8 cellular contexts compared by ENCODE assay signal in genomic region chr20:45812157-45813005, GRCh38. TPM values are rescaled to one million over a fixed set of nuclear protein-coding genes. Genes with fewer than 3 reads are reported as not detected.
DNase-seq lines count a peak whose midpoint lies in the region; ATAC-seq and TF ChIP-seq lines count a peak whose summit lies in the region.

Gene UBE2C (plus strand): TSS chr20:45812644. CDS start chr20:45812696, 52 bp downstream.

- H3K36me3 ChIP-seq in ascending aorta = peaks cover 39 to 41% of the 10 kb centered on the region in 2 donors
- H3K36me3 ChIP-seq in vagina = peaks cover 0 to 33% of the 10 kb centered on the region in 2 donors

- H3K4me1 ChIP-seq in ascending aorta = peaks cover 8 to 9% of the 10 kb centered on the region in 2 donors
- H3K4me1 ChIP-seq in right cardiac atrium (ENCODE audit: control insufficient read depth, insufficient read depth, low read length) = no peaks in the 10 kb centered on the region
- H3K4me1 ChIP-seq in vagina = peaks cover 10% of the 10 kb centered on the region

- peak; percentile 90 to 97 for DNase-seq in NCI-H187 (lab: John Stamatoyannopoulos, UW)
- DNase-seq in ascending aorta (ENCODE audit: low spot score in 2 of 2) = peak; percentile 95 to 99
- DNase-seq in right cardiac atrium = peak; percentile 97 to 99 (median 98)
- peak; percentile 99 for DNase-seq in pulmonary artery endothelial cell (ENCODE audit: low read depth, low spot score)
- peak in 1 of 2 donors; percentile 99 for DNase-seq in vagina (ENCODE audit: extremely low spot score in 2 of 2)

- peak within 1 kb of the TSS; percentile 56 to 80 for H3K4me3 ChIP-seq in ascending aorta
- peak within 1 kb of the TSS; percentile 57 for H3K4me3 ChIP-seq in right cardiac atrium (ENCODE audit: low read length)
- peak within 1 kb of the TSS; percentile 50 to 59 for H3K4me3 ChIP-seq in vagina

- intact Hi-C loops in T-helper 2 cell treated with Interferon-gamma antibody and Interleukin-4, amounts not matched to agents 100 ng/mL and 5 ng/mL, for 36 hours (cut with micrococcal nuclease) = loop anchor here (1.0 to 5.0 kb wide), 6 partner anchors 14 to 160 kb away; partner anchors contain the start of genes ACOT8, CTSA, DNTTIP1 and NEURL2
- intact Hi-C loops in ascending aorta (cut with DNase I) = loop anchor here (1.0 to 5.0 kb wide), 5 partner anchors 21 to 120 kb away; partner anchors contain the start of genes ACOT8, DNTTIP1, PCIF1 and WFDC3
- intact Hi-C loops in right cardiac atrium (cut with DNase I) = no loop called here
- intact Hi-C loops in vagina (cut with DNase I) = loop anchor here (10.0 kb wide), 2 partner anchors 72 to 152 kb away; partner anchors contain the start of genes SPATA25 and ZSWIM1

- H3K9me3 ChIP-seq in ascending aorta = no peaks in the 10 kb centered on the region
- H3K9me3 ChIP-seq in right cardiac atrium (ENCODE audit: control insufficient read depth, low read length) = no peaks in the 10 kb centered on the region
- H3K9me3 ChIP-seq in vagina = no peaks in the 10 kb centered on the region

- ATAC-seq in GM18498 (IDR thresholded peaks at IDR 0.05; ENCODE audit: unreplicated experiment) (peak; percentile 99), HG02938 (IDR thresholded peaks at IDR 0.05; ENCODE audit: unreplicated experiment) (peak; percentile 97), right cardiac atrium (peak; percentile 99)

- H3K27me3 ChIP-seq in ascending aorta (no peaks in the 10 kb centered on the region), right cardiac atrium (ENCODE audit: control insufficient read depth, insufficient read depth) (no peaks in the 10 kb centered on the region), vagina (no peaks in the 10 kb centered on the region)

- TF ChIP-seq POLR2A in vagina (IDR thresholded peaks at IDR 0.05) = no peak

- no peak for TF ChIP-seq CTCF in ascending aorta (IDR thresholded peaks at IDR 0.05)
- no peak for TF ChIP-seq CTCF in vagina (IDR thresholded peaks at IDR 0.05)

- peak within 1 kb of the TSS; percentile 16 to 45 for H3K27ac ChIP-seq in ascending aorta
- H3K27ac ChIP-seq in right cardiac atrium (ENCODE audit: low read length) = no peak within 1 kb of the TSS
- H3K27ac ChIP-seq in vagina = peak within 1 kb of the TSS; percentile 23

- WGBS in right cardiac atrium = under 1% methylated on average over 65 of the region's 65 CpGs

RNA-seq across cellular contexts. Expression of gene UBE2C, which starts in this region (rescaled TPM):
- total RNA-seq in T-helper 2 cell treated with Interferon-gamma antibody and Interleukin-4, amounts not matched to agents 100 ng/mL and 5 ng/mL, for 36 hours = 181 and 183 TPM in 2 replicates
- total RNA-seq in ascending aorta (not detected), right cardiac atrium (1 to 10 TPM in 2 of 4 donors, under 1 TPM in 1, not detected in 1; 0.85 to 2.1 (median 1.7) TPM), pulmonary artery endothelial cell (24.6 and 51.4 TPM in 2 replicates), vagina (7.6 TPM)
- 0.25 TPM for polyA plus RNA-seq in right cardiac atrium

Comparison
In these comparisons a context has a peak if more than half of its experiments do, and no peak if none do; other contexts are left out.
1. Peak in DNase-seq, H3K4me3 ChIP-seq and H3K27ac ChIP-seq in ascending aorta; RNA of the gene not detected or under 1 TPM.
2. intact Hi-C loops: an anchor here in T-helper 2 cell treated with Interferon-gamma antibody and Interleukin-4, amounts not matched to agents 100 ng/mL and 5 ng/mL, for 36 hours (1.0 to 5.0 kb wide), ascending aorta (1.0 to 5.0 kb wide) and vagina (10.0 kb wide); none called in right cardiac atrium.